ENCODE assay signal across 14 cellular contexts in the genomic region with DNA sequence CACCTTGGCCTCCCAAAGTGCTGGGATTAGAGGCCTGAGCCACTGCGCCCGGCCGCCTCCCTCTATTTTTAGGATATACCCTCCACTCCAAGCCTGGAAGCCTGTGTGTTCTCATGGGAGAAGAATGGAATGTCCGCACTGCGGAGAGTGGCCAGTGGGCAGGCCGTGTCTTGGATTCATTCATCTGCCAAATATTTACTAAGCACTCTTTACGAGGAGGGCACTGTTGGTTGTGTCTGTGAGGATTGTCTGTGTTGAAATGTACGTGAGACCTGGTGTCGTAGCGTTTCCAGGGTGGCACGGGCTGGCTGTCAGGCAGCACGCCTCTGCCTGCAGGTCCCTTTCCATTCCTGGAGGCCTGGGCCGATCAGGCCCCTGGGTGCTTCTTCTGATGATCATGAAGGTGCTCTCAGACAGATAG. TPM values are rescaled to one million over a fixed set of nuclear protein-coding genes. Genes with fewer than 3 reads are reported as not detected.
DNase-seq lines count a peak whose midpoint lies in the region; TF ChIP-seq lines count a peak whose summit lies in the region.
"Had no signal": no experiment of that assay in that cellular context is flagged by ENCODE, and none has a peak within 500 bp of the region (broad histone marks: within the 10 kb centered on the region; RNA-seq: fewer than 3 reads in every experiment).

No MANE protein-coding gene starts in this region.

- BruUV-seq in Calu3 (replicated peaks; lab: Mats Ljungman, UMichigan): no TSS peak

- no peak overlapping the region for H3K4me3 Mint-ChIP-seq in Calu3 (ENCODE audit: low read depth, unreplicated experiment)
- H3K4me3 Mint-ChIP-seq in activated naive CD4-positive, alpha-beta T cell treated with anti-CD3 and anti-CD28 coated beads, Interleukin-2, amount 10 ng/mL, durations not matched to agents 7 days and 5 days: no peak overlapping the region
- H3K4me3 Mint-ChIP-seq: T-cell had no signal

- no peak overlapping the region for H3K4me3 ChIP-seq in SJSA1
- H3K4me3 ChIP-seq in fibroblast of lung (replicated peaks in 1 of 4; ENCODE audit: control extremely low read depth in 1 of 4, insufficient read depth in 1 of 4, low read depth in 3 of 4, low read length in 4 of 4): no peak overlapping the region
- no peak overlapping the region for H3K4me3 ChIP-seq in muscle layer of colon (ENCODE audit: low read depth in 1 of 2, low read length in 2 of 2)
- H3K4me3 ChIP-seq: uterus had no signal

- intact Hi-C loops in Calu3 (cut with micrococcal nuclease; ENCODE audit: unreplicated experiment): no loop called here

- H4K20me1 ChIP-seq in fibroblast of lung (ENCODE audit: control insufficient read depth, extremely low read depth, insufficient read depth, low read length): no peaks in the 10 kb centered on the region

- H3K9me3 ChIP-seq in SJSA1 (replicated peaks) (no peaks in the 10 kb centered on the region), fibroblast of lung (ENCODE audit: control insufficient read depth, insufficient read depth, low read depth, low read length) (no peaks in the 10 kb centered on the region), muscle layer of colon (ENCODE audit: low read length) (no peaks in the 10 kb centered on the region)
- H3K9me3 ChIP-seq: uterus had no signal

- H3K27ac Mint-ChIP-seq in Calu3 (ENCODE audit: unreplicated experiment): no peak overlapping the region
- no peak overlapping the region for H3K27ac Mint-ChIP-seq in activated naive CD4-positive, alpha-beta T cell treated with anti-CD3 and anti-CD28 coated beads, Interleukin-2, amount 10 ng/mL, durations not matched to agents 7 days and 5 days
- H3K27ac Mint-ChIP-seq: T-cell had no signal

- H3K4me2 ChIP-seq in fibroblast of lung (ENCODE audit: extremely low read depth, insufficient read depth, low read length): no peak overlapping the region

- H3K36me3 Mint-ChIP-seq in Calu3 (ENCODE audit: insufficient read depth, unreplicated experiment): peaks cover 54% of the 10 kb centered on the region
- peaks cover 70% of the 10 kb centered on the region for H3K36me3 Mint-ChIP-seq in activated naive CD4-positive, alpha-beta T cell treated with anti-CD3 and anti-CD28 coated beads, Interleukin-2, amount 10 ng/mL, durations not matched to agents 7 days and 5 days

- H3K27me3 ChIP-seq in SJSA1 (replicated peaks) (no peaks in the 10 kb centered on the region), fibroblast of lung (ENCODE audit: control insufficient read depth, insufficient read depth, low read length) (no peaks in the 10 kb centered on the region), muscle layer of colon (ENCODE audit: control insufficient read depth in 1 of 2, insufficient read depth in 2 of 2, low read length in 2 of 2) (no peaks in the 10 kb centered on the region)
- H3K27me3 ChIP-seq: uterus had no signal

- no peak overlapping the region for H2AFZ ChIP-seq in fibroblast of lung (ENCODE audit: low read length)

- peak; percentile 62 for DNase-seq in AG08396 (ENCODE audit: low spot score)
- DNase-seq in SJSA1 (ENCODE audit: low read depth in 1 of 2, low spot score in 2 of 2): peak; percentile 89 to 90
- peak in 1 of 2 donors; percentile 82 for DNase-seq in fibroblast of lung (ENCODE audit: low read depth in 2 of 2)
- no peak for DNase-seq in NOMO-1 treated with dmso at 0.1 percent for 144 hours (lab: John Stamatoyannopoulos, UW; ENCODE audit: unreplicated experiment)
- DNase-seq in Calu3: no peak
- DNase-seq in ureter (ENCODE audit: low spot score): no peak
- DNase-seq in activated naive CD4-positive, alpha-beta T cell treated with anti-CD3 and anti-CD28 coated beads, Interleukin-2, amount 10 ng/mL, durations not matched to agents 7 days and 5 days: no peak
- DNase-seq: activated naive CD4-positive, alpha-beta T cell treated with anti-CD3 and anti-CD28 coated beads, Interleukin-2, amount 50 U/mL, for 16 hours; effector memory CD4-positive, alpha-beta T cell; Karpas-422; small intestine; T-cell; uterus had no signal

- H3K27ac ChIP-seq in SJSA1 (peak overlapping the region; percentile 66), fibroblast of lung (ENCODE audit: insufficient read depth, low read length) (peak overlapping the region; percentile 76), muscle layer of colon (ENCODE audit: low read depth, low read length) (peak overlapping the region; percentile 12)

- H3K9ac ChIP-seq in fibroblast of lung (ENCODE audit: insufficient read depth, low read length): no peak overlapping the region
- no peak overlapping the region for H3K9ac ChIP-seq in muscle layer of colon (ENCODE audit: low read length)

- no peaks in the 10 kb centered on the region for H3K9me3 Mint-ChIP-seq in Calu3 (ENCODE audit: low read depth, unreplicated experiment)
- H3K9me3 Mint-ChIP-seq in activated naive CD4-positive, alpha-beta T cell treated with anti-CD3 and anti-CD28 coated beads, Interleukin-2, amount 10 ng/mL, durations not matched to agents 7 days and 5 days: no peaks in the 10 kb centered on the region
- H3K9me3 Mint-ChIP-seq: T-cell had no signal

- peaks cover 11% of the 10 kb centered on the region for H3K4me1 Mint-ChIP-seq in Calu3 (ENCODE audit: low read depth, unreplicated experiment)
- H3K4me1 Mint-ChIP-seq in activated naive CD4-positive, alpha-beta T cell treated with anti-CD3 and anti-CD28 coated beads, Interleukin-2, amount 10 ng/mL, durations not matched to agents 7 days and 5 days: no peaks in the 10 kb centered on the region

- H3K36me3 ChIP-seq in SJSA1 (peaks cover 90% of the 10 kb centered on the region), fibroblast of lung (ENCODE audit: control insufficient read depth, insufficient read depth, low read length) (peaks cover 34% of the 10 kb centered on the region), muscle layer of colon (ENCODE audit: insufficient read depth, low read length) (peaks cover 71% of the 10 kb centered on the region)
- H3K36me3 ChIP-seq: uterus had no signal

- no peak for TF ChIP-seq CTCF in fibroblast of lung (conservative IDR thresholded peaks at IDR 0.05 in 1 of 2, IDR thresholded peaks at IDR 0.05 in 1 of 2; ENCODE audit: low read depth in 1 of 2, low read length in 2 of 2)
- no peak for TF ChIP-seq CTCF in Calu3 (IDR thresholded peaks at IDR 0.05; ENCODE audit: unreplicated experiment)

- H3K27me3 Mint-ChIP-seq in Calu3 (ENCODE audit: unreplicated experiment): no peaks in the 10 kb centered on the region
- no peaks in the 10 kb centered on the region for H3K27me3 Mint-ChIP-seq in activated naive CD4-positive, alpha-beta T cell treated with anti-CD3 and anti-CD28 coated beads, Interleukin-2, amount 10 ng/mL, durations not matched to agents 7 days and 5 days
- H3K27me3 Mint-ChIP-seq: T-cell had no signal

- CTCF ChIA-PET in Calu3 (lab: Charles Lee): no interaction called here
- CTCF ChIA-PET in activated naive CD4-positive, alpha-beta T cell treated with anti-CD3 and anti-CD28 coated beads, Interleukin-2, amount 10 ng/mL, durations not matched to agents 7 days and 5 days (lab: Charles Lee): interaction anchor here (1.5 kb wide), 1 partner anchor 24 kb away, joined by 6 read pairs; no protein-coding TSS in a partner anchor

- H3K79me2 ChIP-seq in fibroblast of lung (ENCODE audit: control insufficient read depth, insufficient read depth, low read length): peaks cover 44% of the 10 kb centered on the region

- H3K4me1 ChIP-seq in SJSA1 (replicated peaks) (peaks cover 73% of the 10 kb centered on the region), fibroblast of lung (ENCODE audit: control insufficient read depth, extremely low read depth, insufficient read depth, low read length) (peaks cover 12% of the 10 kb centered on the region), muscle layer of colon (ENCODE audit: insufficient read depth, low read length) (peaks cover 14% of the 10 kb centered on the region)

RNA-seq across cellular contexts. Expression of gene PGS1, which starts 19.2 kb away (rescaled TPM):
- 43.6 and 64.1 TPM in 2 replicates for total RNA-seq in SJSA1 (2014; rRNA removed; shearing (Covaris generic))
- total RNA-seq in fibroblast of lung (29.8 and 34.5 TPM in 2 replicates), Calu3 (2022) (39.5 and 42.6 TPM in 2 replicates), ureter (73.2 TPM)
- 21.7 and 22.4 TPM in 2 replicates for polyA plus RNA-seq in fibroblast of lung
- 16.6 and 21.3 TPM in 2 replicates for polyA plus RNA-seq in fibroblast of lung (2012)
- 27.9 and 37.7 TPM in 2 replicates for polyA minus RNA-seq in fibroblast of lung (ENCODE audit: low replicate concordance)

RNA-seq across cellular contexts. Expression of gene SOCS3, which starts 37.8 kb away (rescaled TPM):
- 44.7 and 71.9 TPM in 2 replicates for total RNA-seq in SJSA1 (2014; rRNA removed; shearing (Covaris generic))
- 163 and 185 TPM in 2 replicates for total RNA-seq in fibroblast of lung
- 52.6 and 87.8 TPM in 2 replicates for polyA plus RNA-seq in fibroblast of lung
- 59.6 and 94.1 TPM in 2 replicates for polyA plus RNA-seq in fibroblast of lung (2012)
- polyA minus RNA-seq in fibroblast of lung (ENCODE audit: low replicate concordance): 48.9 and 50.2 TPM in 2 replicates
- 39.5 and 51.6 TPM in 2 replicates for total RNA-seq in Calu3 (2022)
- total RNA-seq in ureter: 66.1 TPM

Comparison
In these comparisons a context has a peak if more than half of its experiments do, and no peak if none do; other contexts are left out.
1. DNase-seq: peak in AG08396 (single experiment) and SJSA1 (2 of 2); none in NOMO-1 treated with dmso at 0.1 percent for 144 hours (single experiment), Calu3 (single experiment), ureter (single experiment) and activated naive CD4-positive, alpha-beta T cell treated with anti-CD3 and anti-CD28 coated beads, Interleukin-2, amount 10 ng/mL, durations not matched to agents 7 days and 5 days (single experiment).
2. H3K27ac ChIP-seq: peak in every context shown above with its lines; median percentile 76 in fibroblast of lung; 66 in SJSA1; 12 in muscle layer of colon.